13 cellular contexts compared by ENCODE assay signal in genomic region chr6:28139860-28140500, GRCh38. TPM values are rescaled to one million over a fixed set of nuclear protein-coding genes. Genes with fewer than 3 reads are reported as not detected.
A peak's percentile ranks its signal among the peaks of the same experiment; 100 is the strongest.
DNase-seq lines count a peak whose midpoint lies in the region; ATAC-seq and TF ChIP-seq lines count a peak whose summit lies in the region.
"Had no signal": no experiment of that assay in that cellular context is flagged by ENCODE, and none has a peak within 500 bp of the region (broad histone marks: within the 10 kb centered on the region; RNA-seq: fewer than 3 reads in every experiment).

No MANE protein-coding gene starts in this region.

- WGBS in smooth muscle cell (ENCODE audit: low lambda C conversion rate) = 88% methylated on average over 7 of the region's 7 CpGs

- no peaks in the 10 kb centered on the region for H3K9me3 ChIP-seq in fibroblast of lung (ENCODE audit: control insufficient read depth, insufficient read depth, low read depth, low read length)
- H3K9me3 ChIP-seq in smooth muscle cell (replicated peaks; ENCODE audit: low read depth) = no peaks in the 10 kb centered on the region
- H3K9me3 ChIP-seq: left lung, transverse colon had no signal

- H3K27ac ChIP-seq in fibroblast of lung (ENCODE audit: insufficient read depth, low read length) = no peak overlapping the region
- H3K27ac ChIP-seq in smooth muscle cell (ENCODE audit: low read depth) = no peak overlapping the region
- H3K27ac ChIP-seq: left lung had no signal

- H4K20me1 ChIP-seq in fibroblast of lung (ENCODE audit: control insufficient read depth, extremely low read depth, insufficient read depth, low read length) (no peaks in the 10 kb centered on the region), smooth muscle cell (ENCODE audit: low read depth) (peaks cover 7% of the 10 kb centered on the region)

- peak overlapping the region in 1 of 4 experiments; percentile 4 for H3K4me3 ChIP-seq in fibroblast of lung (replicated peaks in 1 of 4; ENCODE audit: control extremely low read depth in 1 of 4, insufficient read depth in 1 of 4, low read depth in 3 of 4, low read length in 4 of 4)
- no peak overlapping the region for H3K4me3 ChIP-seq in smooth muscle cell
- H3K4me3 ChIP-seq: transverse colon had no signal

- H3K27ac Mint-ChIP-seq in activated naive CD4-positive, alpha-beta T cell treated with anti-CD3 and anti-CD28 coated beads, Interleukin-2, amount 10 ng/mL, durations not matched to agents 7 days and 5 days = peak overlapping the region; percentile 87
- peak overlapping the region; percentile 69 for H3K27ac Mint-ChIP-seq in T-helper 2 cell treated with Interferon-gamma antibody and Interleukin-4, amounts not matched to agents 5 μg/mL and 100 μg/mL, for 36 hours

- H3F3A ChIP-seq in smooth muscle cell (ENCODE audit: low read depth) = peaks cover 7% of the 10 kb centered on the region

- no peak for ATAC-seq in GM19328 (IDR thresholded peaks at IDR 0.05; ENCODE audit: unreplicated experiment)
- ATAC-seq: left lung had no signal

- peak overlapping the region; percentile 29 for H2AFZ ChIP-seq in fibroblast of lung (ENCODE audit: low read length)
- peak overlapping the region; percentile 21 for H2AFZ ChIP-seq in smooth muscle cell (ENCODE audit: low read depth)

- H3K9ac ChIP-seq in fibroblast of lung (ENCODE audit: insufficient read depth, low read length) (no peak overlapping the region), smooth muscle cell (ENCODE audit: low read depth) (no peak overlapping the region)

- no peaks in the 10 kb centered on the region for H3K27me3 Mint-ChIP-seq in activated naive CD4-positive, alpha-beta T cell treated with anti-CD3 and anti-CD28 coated beads, Interleukin-2, amount 10 ng/mL, durations not matched to agents 7 days and 5 days
- no peaks in the 10 kb centered on the region for H3K27me3 Mint-ChIP-seq in T-helper 2 cell treated with Interferon-gamma antibody and Interleukin-4, amounts not matched to agents 5 μg/mL and 100 μg/mL, for 36 hours (ENCODE audit: low read depth)

- H3K36me3 ChIP-seq in fibroblast of lung (ENCODE audit: control insufficient read depth, insufficient read depth, low read length) (no peaks in the 10 kb centered on the region), smooth muscle cell (ENCODE audit: low read depth) (peaks cover 4% of the 10 kb centered on the region)
- H3K36me3 ChIP-seq: left lung, transverse colon had no signal

- H3K79me2 ChIP-seq in fibroblast of lung (ENCODE audit: control insufficient read depth, insufficient read depth, low read length) = peaks cover 41% of the 10 kb centered on the region
- peaks cover 59% of the 10 kb centered on the region for H3K79me2 ChIP-seq in smooth muscle cell (ENCODE audit: low read depth)

- no peaks in the 10 kb centered on the region for H3K27me3 ChIP-seq in fibroblast of lung (ENCODE audit: control insufficient read depth, insufficient read depth, low read length)
- no peaks in the 10 kb centered on the region for H3K27me3 ChIP-seq in smooth muscle cell (ENCODE audit: low read depth)
- H3K27me3 ChIP-seq: left lung, transverse colon had no signal

- H3K9me3 Mint-ChIP-seq in activated naive CD4-positive, alpha-beta T cell treated with anti-CD3 and anti-CD28 coated beads, Interleukin-2, amount 10 ng/mL, durations not matched to agents 7 days and 5 days = no peaks in the 10 kb centered on the region
- no peaks in the 10 kb centered on the region for H3K9me3 Mint-ChIP-seq in T-helper 2 cell treated with Interferon-gamma antibody and Interleukin-4, amounts not matched to agents 5 μg/mL and 100 μg/mL, for 36 hours

- CTCF ChIA-PET in activated naive CD4-positive, alpha-beta T cell treated with anti-CD3 and anti-CD28 coated beads, Interleukin-2, amount 10 ng/mL, durations not matched to agents 7 days and 5 days (lab: Charles Lee) = interaction anchor here (0.9 to 3.1 kb wide), 3 partner anchors 15 to 245 kb away, joined by 3 to 16 read pairs (median 8); no protein-coding TSS in a partner anchor

- peak overlapping the region; percentile 87 for H3K4me3 Mint-ChIP-seq in activated naive CD4-positive, alpha-beta T cell treated with anti-CD3 and anti-CD28 coated beads, Interleukin-2, amount 10 ng/mL, durations not matched to agents 7 days and 5 days
- peak overlapping the region; percentile 96 for H3K4me3 Mint-ChIP-seq in T-helper 2 cell treated with Interferon-gamma antibody and Interleukin-4, amounts not matched to agents 5 μg/mL and 100 μg/mL, for 36 hours

- H3K36me3 Mint-ChIP-seq in activated naive CD4-positive, alpha-beta T cell treated with anti-CD3 and anti-CD28 coated beads, Interleukin-2, amount 10 ng/mL, durations not matched to agents 7 days and 5 days = peaks cover 16% of the 10 kb centered on the region
- peaks cover 10% of the 10 kb centered on the region for H3K36me3 Mint-ChIP-seq in T-helper 2 cell treated with Interferon-gamma antibody and Interleukin-4, amounts not matched to agents 5 μg/mL and 100 μg/mL, for 36 hours (ENCODE audit: low read depth)

- H3K4me2 ChIP-seq in fibroblast of lung (ENCODE audit: extremely low read depth, insufficient read depth, low read length) (peak overlapping the region; percentile 50), smooth muscle cell (no peak overlapping the region)

- DNase-seq in activated naive CD4-positive, alpha-beta T cell treated with anti-CD3 and anti-CD28 coated beads, Interleukin-2, amount 10 ng/mL, durations not matched to agents 7 days and 5 days = peak; percentile 34
- DNase-seq in activated naive CD4-positive, alpha-beta T cell (lab: John Stamatoyannopoulos, UW) = no peak
- DNase-seq in T-helper 2 cell treated with Interferon-gamma antibody and Interleukin-4, amounts not matched to agents 5 μg/mL and 100 μg/mL, for 36 hours (ENCODE audit: low spot score) = no peak
- DNase-seq in fibroblast of lung (ENCODE audit: low read depth in 2 of 2) (no peak), smooth muscle cell (lab: John Stamatoyannopoulos, UW; ENCODE audit: unreplicated experiment) (no peak), NCI-H69 (lab: John Stamatoyannopoulos, UW) (no peak)
- no peak for DNase-seq in activated effector memory CD4-positive, alpha-beta T cell treated with Interleukin-2 at 50 U/mL for 16 hours
- DNase-seq: foreskin fibroblast, GDM1, left lung, NCI-H187 treated with DMSO at 0.1 percent for 48 hours, transverse colon had no signal

- no peak for TF ChIP-seq CTCF in fibroblast of lung (conservative IDR thresholded peaks at IDR 0.05 in 1 of 2, IDR thresholded peaks at IDR 0.05 in 1 of 2; ENCODE audit: low read depth in 1 of 2, low read length in 2 of 2)
- TF ChIP-seq CTCF in smooth muscle cell (IDR thresholded peaks at IDR 0.05; ENCODE audit: borderline replicate concordance, insufficient read depth, poor library complexity, severe bottlenecking) = no peak

- H3K4me1 Mint-ChIP-seq in activated naive CD4-positive, alpha-beta T cell treated with anti-CD3 and anti-CD28 coated beads, Interleukin-2, amount 10 ng/mL, durations not matched to agents 7 days and 5 days = peaks cover 76% of the 10 kb centered on the region
- peaks cover 49% of the 10 kb centered on the region for H3K4me1 Mint-ChIP-seq in T-helper 2 cell treated with Interferon-gamma antibody and Interleukin-4, amounts not matched to agents 5 μg/mL and 100 μg/mL, for 36 hours (ENCODE audit: low read depth)

- H3K4me1 ChIP-seq in fibroblast of lung (ENCODE audit: control insufficient read depth, extremely low read depth, insufficient read depth, low read length) (peaks cover 4% of the 10 kb centered on the region), smooth muscle cell (ENCODE audit: low read depth) (peaks cover 25% of the 10 kb centered on the region)

RNA-seq across cellular contexts. Expression of gene ZKSCAN8, which starts 1.7 kb away (rescaled TPM):
- 16.2 and 21.6 TPM in 2 replicates for total RNA-seq in fibroblast of lung
- 10.2 and 13.4 TPM in 2 replicates for polyA plus RNA-seq in fibroblast of lung
- 4.3 and 8.6 TPM in 2 replicates for polyA plus RNA-seq in fibroblast of lung (2012)
- 17.6 and 21.8 TPM in 2 replicates for polyA minus RNA-seq in fibroblast of lung (ENCODE audit: low replicate concordance)
- total RNA-seq in smooth muscle cell = 19.9 and 23.0 TPM in 2 replicates
- 4.1 and 5.5 TPM in 2 replicates for polyA plus RNA-seq in smooth muscle cell

RNA-seq across cellular contexts. Expression of gene ZSCAN16, which starts 15.6 kb away (rescaled TPM):
- total RNA-seq in fibroblast of lung (5.9 and 6.6 TPM in 2 replicates), smooth muscle cell (0.81 and 1.1 TPM in 2 replicates)
- polyA plus RNA-seq in fibroblast of lung (2.0 and 2.7 TPM in 2 replicates), smooth muscle cell (0.86 and 3.5 TPM in 2 replicates)
- 1.9 and 2.7 TPM in 2 replicates for polyA plus RNA-seq in fibroblast of lung (2012)
- 0.93 TPM in 1 of 2 replicates, not detected in the other for polyA minus RNA-seq in fibroblast of lung (ENCODE audit: low replicate concordance)

RNA-seq across cellular contexts. Expression of gene ZNF165, which starts 59.6 kb away (rescaled TPM):
- 0.33 and 0.51 TPM in 2 replicates for total RNA-seq in fibroblast of lung
- 0.14 and 0.23 TPM in 2 replicates for polyA plus RNA-seq in fibroblast of lung
- polyA plus RNA-seq in fibroblast of lung (2012) = 0.15 and 0.23 TPM in 2 replicates
- polyA minus RNA-seq in fibroblast of lung (ENCODE audit: low replicate concordance) = not detected in 2 replicates
- total RNA-seq in smooth muscle cell = 0.49 and 0.72 TPM in 2 replicates
- 0.29 and 0.46 TPM in 2 replicates for polyA plus RNA-seq in smooth muscle cell
